Comparison of ENCODE assay signal across 16 cellular contexts in the genomic region with DNA sequence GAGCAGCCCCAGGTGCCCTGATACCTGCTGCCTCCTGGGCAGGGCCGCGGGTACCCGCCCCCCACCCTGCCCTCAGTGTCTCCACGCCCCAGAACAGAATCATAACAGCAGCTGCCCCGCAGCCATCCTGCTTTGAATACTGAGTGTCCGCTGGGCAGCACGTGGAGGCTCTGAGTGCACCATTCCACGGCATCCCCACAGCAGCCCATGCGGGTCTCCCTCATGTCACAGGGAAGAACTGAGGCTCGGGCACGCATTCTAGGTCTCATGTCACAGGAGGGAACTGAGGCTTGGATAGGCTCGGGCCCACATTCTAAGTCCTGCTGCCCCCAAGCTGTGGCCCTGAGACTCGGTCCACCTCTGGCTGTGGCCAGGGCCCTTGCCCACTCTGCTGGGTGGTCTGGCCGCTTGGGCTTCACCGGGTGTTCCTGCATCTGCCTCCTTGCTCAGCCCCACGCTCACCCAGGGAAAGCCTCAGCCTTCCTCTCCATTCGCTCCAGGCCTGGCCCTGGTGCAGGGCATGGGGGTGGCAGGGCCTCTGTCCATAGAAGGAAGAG.
A peak's percentile ranks its signal among the peaks of the same experiment; 100 is the strongest.
DNase-seq lines count a peak whose midpoint lies in the region; ATAC-seq and TF ChIP-seq lines count a peak whose summit lies in the region.
"Had no signal": no experiment of that assay in that cellular context is flagged by ENCODE, and none has a peak within 500 bp of the region (broad histone marks: within the 10 kb centered on the region; RNA-seq: fewer than 3 reads in every experiment).

No MANE protein-coding gene starts in this region.

- ATAC-seq in natural killer cell, result no peak
- no peak for ATAC-seq in natural killer cell treated with Interleukin-12 subunit alpha and Interleukin-12 subunit beta and Interleukin-15 and Interleukin-18, amount 100 ng/mL, for 72 hours
- ATAC-seq in GM21723 (IDR thresholded peaks at IDR 0.05; ENCODE audit: unreplicated experiment), result no peak
- ATAC-seq in GM18520 (IDR thresholded peaks at IDR 0.05; ENCODE audit: unreplicated experiment), result no peak
- ATAC-seq: HepG2 had no signal

- H3K27ac Mint-ChIP-seq in natural killer cell (no peak overlapping the region), neural crest cell (ENCODE audit: unreplicated experiment) (peak overlapping the region; percentile 51), type B pancreatic cell (peak overlapping the region; percentile 90)
- no peak overlapping the region for H3K27ac Mint-ChIP-seq in natural killer cell treated with Interleukin-12 subunit alpha and Interleukin-12 subunit beta and Interleukin-15 and Interleukin-18, amount 100 ng/mL, for 72 hours
- H3K27ac Mint-ChIP-seq: CD4-positive, alpha-beta memory T cell had no signal

- in situ Hi-C loops in GM13977 (cut with MboI; ENCODE audit: low pct_unique_long_range_greater_than_20kb, low sequenced_read_pairs, unreplicated experiment), result no loop called here

- H3K9me3 Mint-ChIP-seq in natural killer cell (no peaks in the 10 kb centered on the region), neural crest cell (no peaks in the 10 kb centered on the region), type B pancreatic cell (no peaks in the 10 kb centered on the region)
- no peaks in the 10 kb centered on the region for H3K9me3 Mint-ChIP-seq in natural killer cell treated with Interleukin-12 subunit alpha and Interleukin-12 subunit beta and Interleukin-15 and Interleukin-18, amount 100 ng/mL, for 72 hours
- H3K9me3 Mint-ChIP-seq: CD4-positive, alpha-beta memory T cell had no signal

- TF ChIP-seq CTCF in natural killer cell (IDR thresholded peaks at IDR 0.05) (no peak), neural crest cell (conservative IDR thresholded peaks at IDR 0.05) (no peak), type B pancreatic cell (conservative IDR thresholded peaks at IDR 0.05) (no peak), GM13977 (IDR thresholded peaks at IDR 0.05; ENCODE audit: extremely low read depth, insufficient read depth, missing control alignments) (no peak)

- H3K27ac ChIP-seq in layer of hippocampus (ENCODE audit: low read depth, low read length), result peak overlapping the region; percentile 47

- H3K36me3 Mint-ChIP-seq in natural killer cell, result no peaks in the 10 kb centered on the region
- H3K36me3 Mint-ChIP-seq in natural killer cell treated with Interleukin-12 subunit alpha and Interleukin-12 subunit beta and Interleukin-15 and Interleukin-18, amount 100 ng/mL, for 72 hours, result no peaks in the 10 kb centered on the region
- no peaks in the 10 kb centered on the region for H3K36me3 Mint-ChIP-seq in neural crest cell (ENCODE audit: low read depth)
- no peaks in the 10 kb centered on the region for H3K36me3 Mint-ChIP-seq in type B pancreatic cell
- H3K36me3 Mint-ChIP-seq: CD4-positive, alpha-beta memory T cell had no signal

- H3K27me3 ChIP-seq in layer of hippocampus (ENCODE audit: control insufficient read depth, insufficient read depth, low read length), result no peaks in the 10 kb centered on the region

- intact Hi-C loops in natural killer cell (cut with micrococcal nuclease), result no loop called here

- H3K4me3 Mint-ChIP-seq in natural killer cell (peak overlapping the region; percentile 22), neural crest cell (peak overlapping the region; percentile 42), type B pancreatic cell (peak overlapping the region; percentile 69)
- no peak overlapping the region for H3K4me3 Mint-ChIP-seq in natural killer cell treated with Interleukin-12 subunit alpha and Interleukin-12 subunit beta and Interleukin-15 and Interleukin-18, amount 100 ng/mL, for 72 hours
- H3K4me3 Mint-ChIP-seq: CD4-positive, alpha-beta memory T cell had no signal

- H3K27me3 Mint-ChIP-seq in natural killer cell (ENCODE audit: low read depth in 2 of 2), result no peaks in the 10 kb centered on the region
- no peaks in the 10 kb centered on the region for H3K27me3 Mint-ChIP-seq in natural killer cell treated with Interleukin-12 subunit alpha and Interleukin-12 subunit beta and Interleukin-15 and Interleukin-18, amount 100 ng/mL, for 72 hours
- H3K27me3 Mint-ChIP-seq in neural crest cell (ENCODE audit: low read depth), result peaks cover 3% of the 10 kb centered on the region
- H3K27me3 Mint-ChIP-seq in type B pancreatic cell, result peaks cover 4% of the 10 kb centered on the region

- H3K4me1 Mint-ChIP-seq in natural killer cell (peaks cover 16 to 40% of the 10 kb centered on the region in 2 donors), neural crest cell (peaks cover 37% of the 10 kb centered on the region), type B pancreatic cell (ENCODE audit: unreplicated experiment) (peaks cover 27% of the 10 kb centered on the region)
- peaks cover 22 to 27% of the 10 kb centered on the region in 2 donors for H3K4me1 Mint-ChIP-seq in natural killer cell treated with Interleukin-12 subunit alpha and Interleukin-12 subunit beta and Interleukin-15 and Interleukin-18, amount 100 ng/mL, for 72 hours (ENCODE audit: low read depth in 2 of 2)

- DNase-seq in natural killer cell (no peak), neural crest cell (ENCODE audit: low read depth, low spot score) (no peak), type B pancreatic cell (ENCODE audit: extremely low spot score, unreplicated experiment) (no peak), GM13977 (ENCODE audit: low spot score) (no peak)
- no peak for DNase-seq in natural killer cell treated with Interleukin-12 subunit alpha and Interleukin-12 subunit beta and Interleukin-15 and Interleukin-18, amount 100 ng/mL, for 72 hours (ENCODE audit: low spot score)
- DNase-seq: CD4-positive, alpha-beta memory T cell; GF-D8; KG1; NCI-H1694 treated with DMSO at 0.1 percent for 48 hours; OCI-M1; RPMI8226; SIG-M5 had no signal

Comparison
In these comparisons a context has a peak if more than half of its experiments do, and no peak if none do; other contexts are left out.
1. H3K27ac Mint-ChIP-seq: peak in neural crest cell (single experiment) and type B pancreatic cell (single experiment); none in natural killer cell (0 of 2) and natural killer cell treated with Interleukin-12 subunit alpha and Interleukin-12 subunit beta and Interleukin-15 and Interleukin-18, amount 100 ng/mL, for 72 hours (0 of 2).